In genomic region chrX:41308884-41309655, GRCh38 we compare ENCODE assay signal across 25 cellular contexts. TPM values are rescaled to one million over a fixed set of nuclear protein-coding genes. Genes with fewer than 3 reads are reported as not detected.
DNase-seq lines count a peak whose midpoint lies in the region; ATAC-seq and TF ChIP-seq lines count a peak whose summit lies in the region.
"Had no signal": no experiment of that assay in that cellular context is flagged by ENCODE, and none has a peak within 500 bp of the region (broad histone marks: within the 10 kb centered on the region; RNA-seq: fewer than 3 reads in every experiment).

No MANE protein-coding gene starts in this region.

- H3K27ac Mint-ChIP-seq in MCF 10A (ENCODE audit: low read depth, unreplicated experiment) = no peak overlapping the region
- H3K27ac Mint-ChIP-seq: activated CD4-positive, alpha-beta T cell treated with anti-CD3 and anti-CD28 coated beads, Interleukin-2, amount 10 ng/mL, durations not matched to agents 7 days and 5 days; activated T-cell treated with anti-CD3 and anti-CD28 coated beads, Interleukin-2, amount 50 U/mL, for 72 hours; brain; CD4-positive, alpha-beta memory T cell; nephron progenitor cell; stimulated activated effector memory CD8-positive, alpha-beta T cell treated with anti-CD3 and anti-CD28 coated beads, Interleukin-12 subunit alpha, Interleukin-12 subunit beta, amount 100 ng/mL, for 72 hours; type B pancreatic cell had no signal

- peak; percentile 60; the same call in 1 of the 2 replicates for ATAC-seq in Panc1
- ATAC-seq in sciatic nerve = peak; percentile 48
- ATAC-seq: activated T-cell treated with anti-CD3 and anti-CD28 coated beads, Interleukin-2, amount 50 U/mL, for 72 hours; mucosa of descending colon; stimulated activated effector memory CD8-positive, alpha-beta T cell treated with anti-CD3 and anti-CD28 coated beads, Interleukin-12 subunit alpha, Interleukin-12 subunit beta, amount 100 ng/mL, for 72 hours had no signal

- no peaks in the 10 kb centered on the region for H3K9me3 ChIP-seq in Panc1 (ENCODE audit: control insufficient read depth, insufficient read depth, low read depth, low read length)
- H3K9me3 ChIP-seq: adrenal gland, heart right ventricle, lower lobe of right lung, mucosa of descending colon, sigmoid colon had no signal

- H3K4me3 ChIP-seq in Panc1 (ENCODE audit: low read depth in 2 of 2, low read length in 2 of 2) = no peak overlapping the region
- H3K4me3 ChIP-seq: adrenal gland, heart right ventricle, lower lobe of right lung, mucosa of descending colon, sigmoid colon had no signal

- no peaks in the 10 kb centered on the region for H3K4me1 ChIP-seq in Panc1 (ENCODE audit: control insufficient read depth, insufficient read depth, low read length)
- H3K4me1 ChIP-seq: adrenal gland, heart right ventricle, lower lobe of right lung, sigmoid colon had no signal

- intact Hi-C loops in Panc1 (cut with micrococcal nuclease; ENCODE audit: unreplicated experiment) (no loop called here), sciatic nerve (cut with DNase I) (no loop called here), MCF 10A (cut with micrococcal nuclease) (no loop called here)

- no peaks in the 10 kb centered on the region for H3K9me3 Mint-ChIP-seq in MCF 10A (ENCODE audit: unreplicated experiment)
- H3K9me3 Mint-ChIP-seq: activated CD4-positive, alpha-beta T cell treated with anti-CD3 and anti-CD28 coated beads, Interleukin-2, amount 10 ng/mL, durations not matched to agents 7 days and 5 days; activated T-cell treated with anti-CD3 and anti-CD28 coated beads, Interleukin-2, amount 50 U/mL, for 72 hours; CD4-positive, alpha-beta memory T cell; stimulated activated effector memory CD8-positive, alpha-beta T cell treated with anti-CD3 and anti-CD28 coated beads, Interleukin-12 subunit alpha, Interleukin-12 subunit beta, amount 100 ng/mL, for 72 hours had no signal

- no peaks in the 10 kb centered on the region for H3K4me1 Mint-ChIP-seq in MCF 10A (ENCODE audit: insufficient read depth, unreplicated experiment)
- H3K4me1 Mint-ChIP-seq: stimulated activated effector memory CD8-positive, alpha-beta T cell treated with anti-CD3 and anti-CD28 coated beads, Interleukin-12 subunit alpha, Interleukin-12 subunit beta, amount 100 ng/mL, for 72 hours had no signal

- no peaks in the 10 kb centered on the region for H3K27me3 ChIP-seq in Panc1 (ENCODE audit: control insufficient read depth, insufficient read depth, low read length)
- H3K27me3 ChIP-seq: adrenal gland, sigmoid colon had no signal

- BruUV-seq in Panc1 (replicated peaks; lab: Mats Ljungman, UMichigan) = no TSS peak
- BruUV-seq in MCF 10A (replicated peaks; lab: Mats Ljungman, UMichigan) = no TSS peak

- no peak for DNase-seq in Panc1 (ENCODE audit: low read depth, low spot score)
- DNase-seq in fibroblast of gingiva (ENCODE audit: low read depth) = peak; percentile 15
- DNase-seq in sciatic nerve (ENCODE audit: low spot score) = no peak
- DNase-seq in G401 (ENCODE audit: low spot score) = no peak
- no peak for DNase-seq in MCF 10A (ENCODE audit: unreplicated experiment)
- no peak for DNase-seq in T-helper 1 cell
- DNase-seq: activated CD4-positive, alpha-beta T cell treated with anti-CD3 and anti-CD28 coated beads, Interleukin-2, amount 10 ng/mL, durations not matched to agents 7 days and 5 days; activated naive CD4-positive, alpha-beta T cell treated with Interleukin-2 at 50 U/mL for 16 hours; activated T-cell treated with anti-CD3 and anti-CD28 coated beads, Interleukin-2, amount 50 U/mL, for 72 hours; CD4-positive, alpha-beta memory T cell; EL; heart right ventricle; KG1; lower lobe of right lung; mucosa of descending colon; NCI-H1436 treated with DMSO at 0.1 percent for 48 hours; NCI-H446; nephron progenitor cell; sigmoid colon; stimulated activated CD4-positive, alpha-beta T cell treated with anti-CD3 and anti-CD28 coated beads, Interleukin-4, amount 100 ng/mL, for 24 hours had no signal

- CTCF ChIA-PET in Panc1 (lab: Charles Lee) = no interaction called here
- CTCF ChIA-PET in MCF 10A (lab: Yijun Ruan, JAX) = no interaction called here

- no peak overlapping the region for H3K4me3 Mint-ChIP-seq in MCF 10A (ENCODE audit: unreplicated experiment)
- H3K4me3 Mint-ChIP-seq: activated CD4-positive, alpha-beta T cell treated with anti-CD3 and anti-CD28 coated beads, Interleukin-2, amount 10 ng/mL, durations not matched to agents 7 days and 5 days; activated T-cell treated with anti-CD3 and anti-CD28 coated beads, Interleukin-2, amount 50 U/mL, for 72 hours; brain; CD4-positive, alpha-beta memory T cell; nephron progenitor cell; stimulated activated effector memory CD8-positive, alpha-beta T cell treated with anti-CD3 and anti-CD28 coated beads, Interleukin-12 subunit alpha, Interleukin-12 subunit beta, amount 100 ng/mL, for 72 hours; type B pancreatic cell had no signal

- H3K36me3 ChIP-seq in Panc1 (ENCODE audit: control insufficient read depth, insufficient read depth, low read length) = no peaks in the 10 kb centered on the region
- H3K36me3 ChIP-seq: adrenal gland, heart right ventricle, lower lobe of right lung, sigmoid colon had no signal

- H3K27me3 Mint-ChIP-seq in MCF 10A (ENCODE audit: insufficient read depth, unreplicated experiment) = peaks cover 11% of the 10 kb centered on the region
- H3K27me3 Mint-ChIP-seq: activated CD4-positive, alpha-beta T cell treated with anti-CD3 and anti-CD28 coated beads, Interleukin-2, amount 10 ng/mL, durations not matched to agents 7 days and 5 days; CD4-positive, alpha-beta memory T cell; type B pancreatic cell had no signal

- H3K27ac ChIP-seq in Panc1 (ENCODE audit: low read length) = no peak overlapping the region
- H3K27ac ChIP-seq: adrenal gland, heart right ventricle, lower lobe of right lung, sigmoid colon had no signal

- TF ChIP-seq CTCF in GM12873 (IDR thresholded peaks at IDR 0.05; ENCODE audit: insufficient read depth, low read depth, low read length, missing control alignments) = peak; percentile 12
- no peak for TF ChIP-seq CTCF in Panc1 (IDR thresholded peaks at IDR 0.05)
- no peak for TF ChIP-seq CTCF in MCF 10A (IDR thresholded peaks at IDR 0.05; ENCODE audit: unreplicated experiment)

- POLR2A ChIA-PET in Panc1 (lab: Charles Lee) (interaction anchor here (0.6 kb wide), 1 partner anchor 29 kb away, joined by 8 read pairs; no protein-coding TSS in a partner anchor), MCF 10A (lab: Yijun Ruan, JAX) (no interaction called here)

- in situ Hi-C loops in Panc1 (cut with HindIII; ENCODE audit: low pct_unique_long_range_greater_than_20kb, low sequenced_read_pairs) (no loop called here), G401 (cut with HindIII; ENCODE audit: low sequenced_read_pairs) (no loop called here)

- H3K36me3 Mint-ChIP-seq in MCF 10A (ENCODE audit: insufficient read depth, unreplicated experiment) = no peaks in the 10 kb centered on the region
- H3K36me3 Mint-ChIP-seq: brain; CD4-positive, alpha-beta memory T cell; stimulated activated effector memory CD8-positive, alpha-beta T cell treated with anti-CD3 and anti-CD28 coated beads, Interleukin-12 subunit alpha, Interleukin-12 subunit beta, amount 100 ng/mL, for 72 hours; type B pancreatic cell had no signal

RNA-seq across cellular contexts. Expression of gene DDX3X, which starts 24.9 kb away (rescaled TPM):
- 266 TPM for total RNA-seq in Panc1 (2021; ENCODE audit: unreplicated experiment)
- 110 TPM for polyA plus RNA-seq in Panc1 (2012; ENCODE audit: insufficient read length)
- 334 TPM for total RNA-seq in sciatic nerve
- 98.1 and 156 TPM in 2 replicates for total RNA-seq in G401 (2014; rRNA removed; shearing (Covaris generic))
- total RNA-seq in MCF 10A (2022) = 290 and 297 TPM in 2 replicates
